Comparison of ENCODE assay signal across 14 cellular contexts in the genomic region with DNA sequence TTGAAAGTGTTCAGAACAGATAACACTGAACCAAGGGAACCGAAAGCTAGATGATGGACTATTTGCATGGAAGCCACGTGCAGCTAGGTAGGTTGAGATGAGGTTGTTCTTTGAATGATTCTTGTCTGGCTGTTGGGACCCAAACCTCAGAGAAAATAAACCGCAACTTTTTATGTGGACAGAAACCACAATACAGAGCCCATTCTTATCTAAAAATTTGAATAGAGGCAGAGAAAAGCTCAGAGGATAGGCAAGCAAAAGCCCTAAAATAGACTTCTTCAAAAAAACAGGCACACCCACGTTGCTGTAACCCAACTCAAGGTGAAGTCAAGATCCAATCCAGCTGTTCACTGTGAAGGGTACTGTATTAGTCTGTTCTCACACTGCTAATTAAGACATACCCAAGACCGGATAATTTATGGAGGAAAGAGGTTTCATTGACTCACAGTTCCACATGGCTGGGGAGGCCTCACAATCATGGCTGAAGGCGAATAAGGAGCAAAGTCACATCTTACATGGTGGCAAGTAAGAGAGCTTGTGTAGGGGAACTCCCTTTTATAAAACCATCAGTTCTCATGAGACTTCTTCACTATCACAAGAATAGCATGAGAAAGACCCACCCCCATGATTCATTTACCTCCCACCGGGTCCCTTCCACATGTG.
DNase-seq lines count a peak whose midpoint lies in the region; ATAC-seq and TF ChIP-seq lines count a peak whose summit lies in the region.
"Had no signal": no experiment of that assay in that cellular context is flagged by ENCODE, and none has a peak within 500 bp of the region (broad histone marks: within the 10 kb centered on the region; RNA-seq: fewer than 3 reads in every experiment).

No MANE protein-coding gene starts in this region.

- peaks cover 34% of the 10 kb centered on the region for H3K4me1 ChIP-seq in OCI-LY3 (ENCODE audit: low read length)
- H3K4me1 ChIP-seq in colonic mucosa: no peaks in the 10 kb centered on the region

- H3K4me2 ChIP-seq in OCI-LY3 (ENCODE audit: low read length): peak overlapping the region; percentile 21

- H2AFZ ChIP-seq in OCI-LY3 (ENCODE audit: low read depth, low read length): no peak overlapping the region

- 81% methylated on average over 7 of the region's 7 CpGs for WGBS in lower leg skin, 2 donors

- ATAC-seq in GM19397 (IDR thresholded peaks at IDR 0.05; ENCODE audit: unreplicated experiment) (peak; percentile 82), HG03045 (IDR thresholded peaks at IDR 0.05; ENCODE audit: unreplicated experiment) (peak; percentile 60)
- ATAC-seq: left ventricle myocardium superior; naive thymus-derived CD8-positive, alpha-beta T cell had no signal

- H3K4me3 ChIP-seq in OCI-LY3 (ENCODE audit: low read length) (no peak overlapping the region), colonic mucosa (no peak overlapping the region), lower leg skin (ENCODE audit: low read depth, poor library complexity, severe bottlenecking) (no peak overlapping the region)
- H3K4me3 ChIP-seq: MG63 had no signal

- no peaks in the 10 kb centered on the region for H4K20me1 ChIP-seq in OCI-LY3 (ENCODE audit: insufficient read depth, low read length)

- H3K27me3 ChIP-seq in OCI-LY3 (ENCODE audit: low read depth, low read length) (no peaks in the 10 kb centered on the region), colonic mucosa (no peaks in the 10 kb centered on the region)
- H3K27me3 ChIP-seq: MG63 had no signal

- intact Hi-C loops in colonic mucosa (cut with DNase I): no loop called here
- intact Hi-C loops in lower leg skin (cut with DNase I; ENCODE audit: low total_unique reads): no loop called here

- H3K79me2 ChIP-seq in OCI-LY3 (ENCODE audit: low read length): no peaks in the 10 kb centered on the region

- H3K36me3 ChIP-seq in OCI-LY3 (replicated peaks; ENCODE audit: low read depth, low read length) (peaks cover 31% of the 10 kb centered on the region), colonic mucosa (no peaks in the 10 kb centered on the region)
- H3K36me3 ChIP-seq: MG63 had no signal

- DNase-seq in GM13977 (ENCODE audit: low spot score) (peak; percentile 51), NCI-H1436 treated with DMSO at 0.1 percent for 48 hours (lab: John Stamatoyannopoulos, UW) (no peak), colonic mucosa (no peak), lower leg skin (ENCODE audit: low spot score in 2 of 2) (no peak), NOMO-1 treated with DMSO at 0.1 percent for 48 hours (lab: John Stamatoyannopoulos, UW; ENCODE audit: unreplicated experiment) (no peak)
- DNase-seq: activated gamma-delta T cell treated with Interleukin-2 at 50 U/mL for 16 hours; COR-L47; dermis blood vessel endothelial cell; left ventricle myocardium superior; MG63; naive thymus-derived CD8-positive, alpha-beta T cell had no signal

- H3K9ac ChIP-seq in OCI-LY3 (ENCODE audit: low read length) (peak overlapping the region; percentile 8; the same call in 1 of the 2 replicates), colonic mucosa (ENCODE audit: low read depth in 2 of 2, low read length in 2 of 2) (no peak overlapping the region)

- TF ChIP-seq CTCF in GM13977 (IDR thresholded peaks at IDR 0.05; ENCODE audit: extremely low read depth, insufficient read depth, missing control alignments) (no peak), OCI-LY3 (IDR thresholded peaks at IDR 0.05; ENCODE audit: low read depth, low read length) (no peak), colonic mucosa (IDR thresholded peaks at IDR 0.05) (no peak), lower leg skin (IDR thresholded peaks at IDR 0.05) (no peak)

- peaks cover 41% of the 10 kb centered on the region for H3K9me3 ChIP-seq in OCI-LY3 (ENCODE audit: insufficient read depth, low read length)
- H3K9me3 ChIP-seq in colonic mucosa: no peaks in the 10 kb centered on the region
- H3K9me3 ChIP-seq: MG63 had no signal

- peak overlapping the region; percentile 93 for H3K27ac ChIP-seq in OCI-LY3 (ENCODE audit: low read length)
- no peak overlapping the region for H3K27ac ChIP-seq in colonic mucosa

- TF ChIP-seq POLR2A in lower leg skin (IDR thresholded peaks at IDR 0.05): no peak

- in situ Hi-C loops in GM13977 (cut with MboI; ENCODE audit: low pct_unique_long_range_greater_than_20kb, low sequenced_read_pairs, unreplicated experiment): no loop called here
